1 cellular context compared by ENCODE assay signal in the genomic region with DNA sequence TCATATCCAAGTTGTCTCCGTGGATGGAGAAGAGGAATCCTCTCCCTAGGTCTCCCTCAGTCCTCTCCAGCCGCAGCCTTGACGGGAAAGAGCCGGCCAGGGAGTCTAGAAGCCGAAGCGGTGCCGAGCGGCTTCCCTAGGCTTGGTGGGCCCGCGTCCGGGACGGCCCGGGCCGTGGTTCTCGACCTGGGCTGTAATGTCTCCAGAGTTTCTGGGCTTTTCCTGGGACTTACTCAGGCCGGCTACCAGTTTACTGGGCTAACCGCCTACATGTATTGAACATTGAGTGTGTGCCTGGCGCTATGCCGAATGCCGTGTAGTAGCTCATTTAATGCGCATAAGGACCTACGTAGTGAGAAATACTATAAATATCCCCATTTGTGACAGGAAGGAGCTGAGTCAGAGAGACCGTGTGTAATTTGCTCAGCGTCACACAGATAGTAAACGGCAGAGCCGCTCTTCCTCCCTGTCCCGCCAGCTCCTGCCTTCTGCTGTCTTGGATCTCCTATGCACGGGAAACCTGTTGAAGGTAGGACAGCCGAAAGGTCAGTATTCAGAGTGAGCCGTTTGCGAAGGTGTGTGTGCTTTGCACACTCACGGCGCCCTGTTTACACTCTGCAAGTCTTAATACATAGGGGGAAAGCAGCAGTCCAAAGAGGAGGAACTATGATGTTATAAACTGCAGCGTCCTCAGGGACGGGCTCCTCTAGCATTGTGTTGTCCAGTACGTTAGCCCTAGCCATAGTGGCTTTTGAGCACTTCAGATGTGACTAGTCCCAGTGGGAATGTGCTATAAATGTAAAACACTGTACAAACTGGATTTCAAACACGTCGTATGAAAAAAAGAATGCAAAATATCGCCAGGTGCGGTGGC.
A peak's percentile ranks its signal among the peaks of the same experiment; 100 is the strongest.
TF ChIP-seq lines count a peak whose summit lies in the region.

No MANE protein-coding gene starts in this region.

TF ChIP-seq in HEK293, 187 proteins besides CTCF, POLR2A, EP300 and RAD21 (continued from another document and continues in another):
- TF ChIP-seq, protein P1, sequence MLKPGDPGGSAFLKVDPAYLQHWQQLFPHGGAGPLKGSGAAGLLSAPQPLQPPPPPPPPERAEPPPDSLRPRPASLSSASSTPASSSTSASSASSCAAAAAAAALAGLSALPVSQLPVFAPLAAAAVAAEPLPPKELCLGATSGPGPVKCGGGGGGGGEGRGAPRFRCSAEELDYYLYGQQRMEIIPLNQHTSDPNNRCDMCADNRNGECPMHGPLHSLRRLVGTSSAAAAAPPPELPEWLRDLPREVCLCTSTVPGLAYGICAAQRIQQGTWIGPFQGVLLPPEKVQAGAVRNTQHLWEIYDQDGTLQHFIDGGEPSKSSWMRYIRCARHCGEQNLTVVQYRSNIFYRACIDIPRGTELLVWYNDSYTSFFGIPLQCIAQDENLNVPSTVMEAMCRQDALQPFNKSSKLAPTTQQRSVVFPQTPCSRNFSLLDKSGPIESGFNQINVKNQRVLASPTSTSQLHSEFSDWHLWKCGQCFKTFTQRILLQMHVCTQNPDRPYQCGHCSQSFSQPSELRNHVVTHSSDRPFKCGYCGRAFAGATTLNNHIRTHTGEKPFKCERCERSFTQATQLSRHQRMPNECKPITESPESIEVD (tag by site-specific recombination; IDR thresholded peaks at IDR 0.05): no peak
- TF ChIP-seq ZNF202 (tag by site-specific recombination; IDR thresholded peaks at IDR 0.05; ENCODE audit: borderline replicate concordance) (no peak), GFI1B (tag by site-specific recombination; IDR thresholded peaks at IDR 0.05) (no peak), HOXD13 (CRISPR knock-in tag; IDR thresholded peaks at IDR 0.05; ENCODE audit: borderline replicate concordance) (no peak), ZNF624 (tag by site-specific recombination; IDR thresholded peaks at IDR 0.05) (no peak), ZNF777 (tag by site-specific recombination; IDR thresholded peaks at IDR 0.05; ENCODE audit: borderline replicate concordance) (no peak), ZNF560 (tag by site-specific recombination; IDR thresholded peaks at IDR 0.05; ENCODE audit: borderline replicate concordance) (no peak), ZIC2 (tag by site-specific recombination; IDR thresholded peaks at IDR 0.05) (no peak), ZNF48 (tag by site-specific recombination; IDR thresholded peaks at IDR 0.05) (no peak), SETDB1 (IDR thresholded peaks at IDR 0.05; ENCODE audit: insufficient read length, low read length) (no peak), PRDM10 (tag by site-specific recombination; IDR thresholded peaks at IDR 0.05) (no peak), ZNF692 (tag by site-specific recombination; IDR thresholded peaks at IDR 0.05) (peak; percentile 95), ZNF76 (tag by site-specific recombination; IDR thresholded peaks at IDR 0.05; ENCODE audit: borderline replicate concordance, low read depth) (no peak), ZNF2 (tag by site-specific recombination; IDR thresholded peaks at IDR 0.05) (no peak), SCRT1 (tag by site-specific recombination; IDR thresholded peaks at IDR 0.05; ENCODE audit: borderline replicate concordance) (peak; percentile 94), EGR2 (tag by site-specific recombination; IDR thresholded peaks at IDR 0.05; ENCODE audit: low read depth) (no peak), KLF7 (tag by site-specific recombination; IDR thresholded peaks at IDR 0.05; ENCODE audit: borderline replicate concordance) (no peak), ZNF146 (tag by site-specific recombination; IDR thresholded peaks at IDR 0.05) (peak; percentile 23; the same call in 1 of the 2 replicates), ZBTB44 (tag by site-specific recombination; IDR thresholded peaks at IDR 0.05) (no peak), MEIS1 (CRISPR knock-in tag; IDR thresholded peaks at IDR 0.05; ENCODE audit: borderline replicate concordance) (0 out of 2 replicates have a peak, but pooled peaks have one; percentile 27), ZNF391 (tag by site-specific recombination; IDR thresholded peaks at IDR 0.05; ENCODE audit: borderline replicate concordance, low read depth) (0 out of 2 replicates have a peak, but pooled peaks have one; percentile 44), KLF1 (tag by site-specific recombination; IDR thresholded peaks at IDR 0.05) (no peak), ZNF514 (tag by site-specific recombination; IDR thresholded peaks at IDR 0.05) (no peak), TRIM28 (IDR thresholded peaks at IDR 0.05; ENCODE audit: borderline replicate concordance, low read length) (peak; percentile 59; the same call in 1 of the 2 replicates), SP7 (tag by site-specific recombination; IDR thresholded peaks at IDR 0.05) (peak; percentile 74), ZNF785 (tag by site-specific recombination; IDR thresholded peaks at IDR 0.05) (no peak), GLIS1 (tag by site-specific recombination; IDR thresholded peaks at IDR 0.05) (no peak), ZNF670 (tag by site-specific recombination; IDR thresholded peaks at IDR 0.05; ENCODE audit: low read depth) (no peak), OVOL3 (tag by site-specific recombination; IDR thresholded peaks at IDR 0.05) (no peak), ZNF274 (IDR thresholded peaks at IDR 0.05; ENCODE audit: low read length) (no peak), ZNF274 (tag by site-specific recombination; IDR thresholded peaks at IDR 0.05; ENCODE audit: borderline replicate concordance) (no peak), ZNF473 (tag by site-specific recombination; IDR thresholded peaks at IDR 0.05) (no peak), ZNF677 (tag by site-specific recombination; IDR thresholded peaks at IDR 0.05) (no peak), MYNN (tag by site-specific recombination; IDR thresholded peaks at IDR 0.05; ENCODE audit: borderline replicate concordance) (no peak), ZFHX2 (tag by site-specific recombination; conservative IDR thresholded peaks at IDR 0.05) (peak; percentile 63; the same call in 1 of the 2 replicates), ZNF19 (tag by site-specific recombination; IDR thresholded peaks at IDR 0.05; ENCODE audit: low read depth) (no peak), ZNF10 (tag by site-specific recombination; IDR thresholded peaks at IDR 0.05) (no peak), ZNF132 (tag by site-specific recombination; IDR thresholded peaks at IDR 0.05; ENCODE audit: borderline replicate concordance) (no peak), ZBTB48 (tag by site-specific recombination; IDR thresholded peaks at IDR 0.05) (peak; percentile 70), ZBTB1 (tag by site-specific recombination; IDR thresholded peaks at IDR 0.05) (0 out of 2 replicates have a peak, but pooled peaks have one; percentile 6), ZNF416 (tag by site-specific recombination; IDR thresholded peaks at IDR 0.05) (no peak)
- TF ChIP-seq, protein P2, sequence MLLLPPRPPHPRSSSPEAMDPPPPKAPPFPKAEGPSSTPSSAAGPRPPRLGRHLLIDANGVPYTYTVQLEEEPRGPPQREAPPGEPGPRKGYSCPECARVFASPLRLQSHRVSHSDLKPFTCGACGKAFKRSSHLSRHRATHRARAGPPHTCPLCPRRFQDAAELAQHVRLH (tag by site-specific recombination; IDR thresholded peaks at IDR 0.05): no peak
- TF ChIP-seq, protein P3, sequence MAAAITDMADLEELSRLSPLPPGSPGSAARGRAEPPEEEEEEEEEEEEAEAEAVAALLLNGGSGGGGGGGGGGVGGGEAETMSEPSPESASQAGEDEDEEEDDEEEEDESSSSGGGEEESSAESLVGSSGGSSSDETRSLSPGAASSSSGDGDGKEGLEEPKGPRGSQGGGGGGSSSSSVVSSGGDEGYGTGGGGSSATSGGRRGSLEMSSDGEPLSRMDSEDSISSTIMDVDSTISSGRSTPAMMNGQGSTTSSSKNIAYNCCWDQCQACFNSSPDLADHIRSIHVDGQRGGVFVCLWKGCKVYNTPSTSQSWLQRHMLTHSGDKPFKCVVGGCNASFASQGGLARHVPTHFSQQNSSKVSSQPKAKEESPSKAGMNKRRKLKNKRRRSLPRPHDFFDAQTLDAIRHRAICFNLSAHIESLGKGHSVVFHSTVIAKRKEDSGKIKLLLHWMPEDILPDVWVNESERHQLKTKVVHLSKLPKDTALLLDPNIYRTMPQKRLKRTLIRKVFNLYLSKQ (tag by site-specific recombination; IDR thresholded peaks at IDR 0.05; ENCODE audit: borderline replicate concordance): no peak
- TF ChIP-seq, protein P4, sequence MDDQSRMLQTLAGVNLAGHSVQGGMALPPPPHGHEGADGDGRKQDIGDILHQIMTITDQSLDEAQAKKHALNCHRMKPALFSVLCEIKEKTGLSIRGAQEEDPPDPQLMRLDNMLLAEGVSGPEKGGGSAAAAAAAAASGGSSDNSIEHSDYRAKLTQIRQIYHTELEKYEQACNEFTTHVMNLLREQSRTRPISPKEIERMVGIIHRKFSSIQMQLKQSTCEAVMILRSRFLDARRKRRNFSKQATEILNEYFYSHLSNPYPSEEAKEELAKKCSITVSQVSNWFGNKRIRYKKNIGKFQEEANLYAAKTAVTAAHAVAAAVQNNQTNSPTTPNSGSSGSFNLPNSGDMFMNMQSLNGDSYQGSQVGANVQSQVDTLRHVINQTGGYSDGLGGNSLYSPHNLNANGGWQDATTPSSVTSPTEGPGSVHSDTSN (CRISPR knock-in tag; IDR thresholded peaks at IDR 0.05): no peak
- TF ChIP-seq, protein P5, sequence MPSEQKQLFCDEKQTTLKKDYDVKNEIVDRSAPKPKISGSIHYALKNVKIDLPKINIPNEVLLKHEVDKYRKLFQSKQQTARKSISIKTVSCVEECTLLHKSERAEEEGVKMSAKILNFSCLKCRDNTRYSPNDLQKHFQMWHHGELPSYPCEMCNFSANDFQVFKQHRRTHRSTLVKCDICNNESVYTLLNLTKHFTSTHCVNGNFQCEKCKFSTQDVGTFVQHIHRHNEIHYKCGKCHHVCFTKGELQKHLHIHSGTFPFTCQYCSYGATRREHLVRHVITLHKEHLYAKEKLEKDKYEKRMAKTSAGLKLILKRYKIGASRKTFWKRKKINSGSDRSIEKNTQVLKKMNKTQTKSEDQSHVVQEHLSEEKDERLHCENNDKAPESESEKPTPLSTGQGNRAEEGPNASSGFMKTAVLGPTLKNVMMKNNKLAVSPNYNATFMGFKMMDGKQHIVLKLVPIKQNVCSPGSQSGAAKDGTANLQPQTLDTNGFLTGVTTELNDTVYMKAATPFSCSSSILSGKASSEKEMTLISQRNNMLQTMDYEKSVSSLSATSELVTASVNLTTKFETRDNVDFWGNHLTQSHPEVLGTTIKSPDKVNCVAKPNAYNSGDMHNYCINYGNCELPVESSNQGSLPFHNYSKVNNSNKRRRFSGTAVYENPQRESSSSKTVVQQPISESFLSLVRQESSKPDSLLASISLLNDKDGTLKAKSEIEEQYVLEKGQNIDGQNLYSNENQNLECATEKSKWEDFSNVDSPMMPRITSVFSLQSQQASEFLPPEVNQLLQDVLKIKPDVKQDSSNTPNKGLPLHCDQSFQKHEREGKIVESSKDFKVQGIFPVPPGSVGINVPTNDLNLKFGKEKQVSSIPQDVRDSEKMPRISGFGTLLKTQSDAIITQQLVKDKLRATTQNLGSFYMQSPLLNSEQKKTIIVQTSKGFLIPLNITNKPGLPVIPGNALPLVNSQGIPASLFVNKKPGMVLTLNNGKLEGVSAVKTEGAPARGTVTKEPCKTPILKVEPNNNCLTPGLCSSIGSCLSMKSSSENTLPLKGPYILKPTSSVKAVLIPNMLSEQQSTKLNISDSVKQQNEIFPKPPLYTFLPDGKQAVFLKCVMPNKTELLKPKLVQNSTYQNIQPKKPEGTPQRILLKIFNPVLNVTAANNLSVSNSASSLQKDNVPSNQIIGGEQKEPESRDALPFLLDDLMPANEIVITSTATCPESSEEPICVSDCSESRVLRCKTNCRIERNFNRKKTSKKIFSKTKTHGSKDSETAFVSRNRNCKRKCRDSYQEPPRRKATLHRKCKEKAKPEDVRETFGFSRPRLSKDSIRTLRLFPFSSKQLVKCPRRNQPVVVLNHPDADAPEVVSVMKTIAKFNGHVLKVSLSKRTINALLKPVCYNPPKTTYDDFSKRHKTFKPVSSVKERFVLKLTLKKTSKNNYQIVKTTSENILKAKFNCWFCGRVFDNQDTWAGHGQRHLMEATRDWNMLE (tag by site-specific recombination; conservative IDR thresholded peaks at IDR 0.05; ENCODE audit: low read depth): no peak
